9 cellular contexts compared by ENCODE assay signal in genomic region chr12:104604070-104604994, GRCh38.
DNase-seq lines count a peak whose midpoint lies in the region; ATAC-seq and TF ChIP-seq lines count a peak whose summit lies in the region.
"Had no signal": no experiment of that assay in that cellular context is flagged by ENCODE, and none has a peak within 500 bp of the region (broad histone marks: within the 10 kb centered on the region; RNA-seq: fewer than 3 reads in every experiment).

No MANE protein-coding gene starts in this region.

- H3K9me1 ChIP-seq in IMR-90 (ENCODE audit: insufficient read depth, low read length) = peaks cover 19% of the 10 kb centered on the region

- TF ChIP-seq RAD21 in IMR-90 (IDR thresholded peaks at IDR 0.05; ENCODE audit: low read length) = no peak

- peak overlapping the region; percentile 13; the same call in 1 of the 2 replicates for H3K18ac ChIP-seq in IMR-90 (ENCODE audit: low read depth, low read length)
- H3K18ac ChIP-seq in mesenchymal stem cell (ENCODE audit: low read depth in 1 of 2, low read length in 2 of 2) = peak overlapping the region; percentile 92 to 95

- H3K23ac ChIP-seq in IMR-90 (ENCODE audit: low read depth, low read length) (peak overlapping the region; percentile 80), mesenchymal stem cell (ENCODE audit: low read length in 2 of 2) (no peak overlapping the region)

- intact Hi-C loops in IMR-90 (cut with micrococcal nuclease) = no loop called here

- H3K36me3 ChIP-seq in DND-41 (ENCODE audit: insufficient read depth, low read length) (peaks cover 85% of the 10 kb centered on the region), IMR-90 (ENCODE audit: control insufficient read depth, insufficient read depth, low read length) (no peaks in the 10 kb centered on the region), mesenchymal stem cell (ENCODE audit: control insufficient read depth in 1 of 2, insufficient read depth in 2 of 2, low read depth in 1 of 2, low read length in 2 of 2) (no peaks in the 10 kb centered on the region)

- peak; percentile 31; the same call in 1 of the 3 replicates for ATAC-seq in DND-41 (ENCODE audit: insufficient read depth, low read depth)
- peak; percentile 77 for ATAC-seq in GM21717 (IDR thresholded peaks at IDR 0.05; ENCODE audit: unreplicated experiment)
- peak; percentile 98 for ATAC-seq in IMR-90 (ENCODE audit: low read depth)
- peak; percentile 76 to 77 for ATAC-seq in activated CD4-positive, CD25-positive, alpha-beta regulatory T cell treated with anti-CD3 and anti-CD28 coated beads, Interleukin-2, amount 50 U/mL, for 24 hours

- H3K9ac ChIP-seq in DND-41 (ENCODE audit: low read depth, low read length) = no peak overlapping the region
- H3K9ac ChIP-seq in IMR-90 (ENCODE audit: low read depth, low read length) = no peak overlapping the region
- peak overlapping the region; percentile 84 for H3K9ac ChIP-seq in mesenchymal stem cell (ENCODE audit: low read length)

- H3K27ac ChIP-seq in DND-41 (ENCODE audit: low read length) = no peak overlapping the region
- no peak overlapping the region; the same call in 1 of the 2 replicates for H3K27ac ChIP-seq in IMR-90 (ENCODE audit: insufficient read depth, low read length)
- H3K27ac ChIP-seq in mesenchymal stem cell (ENCODE audit: low read length, poor library complexity, severe bottlenecking) = peak overlapping the region; percentile 48
- H3K27ac ChIP-seq: VCaP had no signal

- H2BK12ac ChIP-seq in mesenchymal stem cell (ENCODE audit: low read length in 2 of 2) = peak overlapping the region; percentile 69 to 93

- H2AK9ac ChIP-seq in IMR-90 (replicated peaks; ENCODE audit: low read depth, low read length, poor library complexity) = peak overlapping the region; percentile 8

- in situ Hi-C loops in IMR-90 (cut with MboI; ENCODE audit: low sequenced_read_pairs) = no loop called here

- H4K20me1 ChIP-seq in DND-41 (ENCODE audit: insufficient read depth, low read length) (peaks cover 97% of the 10 kb centered on the region), IMR-90 (ENCODE audit: insufficient read depth, low read length) (peaks cover 7% of the 10 kb centered on the region; the same call in 1 of the 2 replicates)

- H3K14ac ChIP-seq in IMR-90 (replicated peaks; ENCODE audit: low read depth, low read length) (peak overlapping the region; percentile 84), mesenchymal stem cell (ENCODE audit: low read length in 2 of 2) (peak overlapping the region in 1 of 2 experiments; percentile 82)

- H2BK120ac ChIP-seq in IMR-90 (ENCODE audit: low read depth, low read length) (peak overlapping the region; percentile 95), mesenchymal stem cell (ENCODE audit: low read depth, low read length) (peak overlapping the region; percentile 73)

- no peak for TF ChIP-seq POLR2A in IMR-90 (IDR thresholded peaks at IDR 0.05; ENCODE audit: low read depth, low read length)

- H3K4me3 ChIP-seq in DND-41 (ENCODE audit: low read depth in 1 of 2, low read length in 2 of 2) (no peak overlapping the region), IMR-90 (ENCODE audit: insufficient read depth, low read depth, low read length) (no peak overlapping the region), mesenchymal stem cell (ENCODE audit: insufficient read depth in 1 of 2, low read depth in 1 of 2, low read length in 2 of 2) (peak overlapping the region in 1 of 2 experiments; percentile 66)

- no peak for DNase-seq in DND-41
- DNase-seq in IMR-90 = peak; percentile 96
- DNase-seq in effector CD4-positive, alpha-beta T cell = peak; percentile 13
- peak; percentile 99 for DNase-seq in mesenchymal stem cell
- peak; percentile 4 to 61 for DNase-seq in stimulated activated CD8-positive, alpha-beta memory T cell treated with anti-CD3 and anti-CD28 coated beads, Interleukin-7, amount 100 ng/mL, for 48 hours (ENCODE audit: extremely low read depth in 1 of 2, low read depth in 1 of 2)
- DNase-seq in NCI-H2107 treated with DMSO at 0.1 percent for 48 hours (lab: John Stamatoyannopoulos, UW; ENCODE audit: unreplicated experiment) = no peak

- H3K79me1 ChIP-seq in IMR-90 (ENCODE audit: low read depth in 1 of 2, low read length in 2 of 2) = peaks cover 0 to 4% of the 10 kb centered on the region in 2 experiments; a peak in 1 of 4 replicates
- H3K79me1 ChIP-seq in mesenchymal stem cell (replicated peaks; ENCODE audit: low read length, poor library complexity, severe bottlenecking) = no peaks in the 10 kb centered on the region

- dilution Hi-C loops in IMR-90 (cut with HindIII; ENCODE audit: low sequenced_read_pairs, unreplicated experiment) = no loop called here

- POLR2A ChIA-PET in IMR-90 (lab: Charles Lee; ENCODE audit: unreplicated experiment) = no interaction called here

- H3K79me2 ChIP-seq in DND-41 (ENCODE audit: insufficient read depth, low read length) = peaks cover 98% of the 10 kb centered on the region

- H3K56ac ChIP-seq in IMR-90 (ENCODE audit: extremely low read depth, insufficient read depth, low read length) = 0 out of 2 replicates have a peak overlapping the region, but pooled peaks have one; percentile 3

- CTCF ChIA-PET in IMR-90 (lab: Yijun Ruan, JAX) = interaction anchor here (0.5 to 1.5 kb wide), 5 partner anchors 16 to 499 kb away, joined by 3 to 5 read pairs (median 4); no protein-coding TSS in a partner anchor

- H2AFZ ChIP-seq in DND-41 (ENCODE audit: low read depth, low read length) = no peak overlapping the region
- peak overlapping the region; percentile 81 for H2AFZ ChIP-seq in IMR-90 (replicated peaks; ENCODE audit: low read length, poor library complexity)
- no peak overlapping the region for H2AFZ ChIP-seq in mesenchymal stem cell (ENCODE audit: low read depth, low read length)

- no peaks in the 10 kb centered on the region for H3K27me3 ChIP-seq in DND-41 (ENCODE audit: insufficient read depth, low read length, poor library complexity)
- H3K27me3 ChIP-seq in IMR-90 (ENCODE audit: control insufficient read depth, insufficient read depth, low read length) = no peaks in the 10 kb centered on the region
- peaks cover 0 to 8% of the 10 kb centered on the region in 2 experiments for H3K27me3 ChIP-seq in mesenchymal stem cell (ENCODE audit: control insufficient read depth in 1 of 2, insufficient read depth in 1 of 2, low read length in 2 of 2)

- H3K4me1 ChIP-seq in DND-41 (ENCODE audit: insufficient read depth, low read length) (no peaks in the 10 kb centered on the region; the same call in 1 of the 2 replicates), IMR-90 (ENCODE audit: control insufficient read depth, insufficient read depth, low read length) (peaks cover 7% of the 10 kb centered on the region), mesenchymal stem cell (ENCODE audit: control insufficient read depth, insufficient read depth, low read depth, low read length) (peaks cover 11% of the 10 kb centered on the region)

- H4K8ac ChIP-seq in IMR-90 (ENCODE audit: low read depth in 2 of 2, low read length in 2 of 2) (peak overlapping the region in 1 of 2 experiments; percentile 52; a peak in 1 of 4 replicates), mesenchymal stem cell (ENCODE audit: low read length) (peak overlapping the region; percentile 83)

- no TSS peak for BruUV-seq in IMR-90 (replicated peaks; lab: Mats Ljungman, UMichigan)

- peak overlapping the region; percentile 88 for H2BK20ac ChIP-seq in IMR-90 (ENCODE audit: low read depth, low read length)

- H2BK5ac ChIP-seq in IMR-90 (ENCODE audit: low read depth, low read length, poor library complexity, severe bottlenecking) = peak overlapping the region; percentile 59
- H2BK5ac ChIP-seq in mesenchymal stem cell (ENCODE audit: low read depth, low read length, poor library complexity, severe bottlenecking) = no peak overlapping the region

- no peak overlapping the region for H4K5ac ChIP-seq in IMR-90 (ENCODE audit: low read depth, low read length)

- H3K4me2 ChIP-seq in DND-41 (ENCODE audit: insufficient read depth, low read length) (no peak overlapping the region), IMR-90 (ENCODE audit: low read depth, low read length) (peak overlapping the region; percentile 65), mesenchymal stem cell (ENCODE audit: low read length, poor library complexity, severe bottlenecking) (no peak overlapping the region)

- TF ChIP-seq CTCF in DND-41 (IDR thresholded peaks at IDR 0.05; ENCODE audit: borderline replicate concordance, extremely low read depth, low read length, poor library complexity, severe bottlenecking) (no peak), IMR-90 (conservative IDR thresholded peaks at IDR 0.05; ENCODE audit: low read depth, low read length) (no peak)

- WGBS in IMR-90 (ENCODE audit: extremely low coverage in 2 of 2, insufficient read length in 1 of 2), 2 experiments = 50% methylated on average over 1 of the region's 10 CpGs; no CpG with 5 or more reads in 1 of the 2 experiments
- WGBS in mesenchymal stem cell = 1% methylated on average over 10 of the region's 10 CpGs

- H3K9me3 ChIP-seq in DND-41 (ENCODE audit: insufficient read depth, low read length, severe bottlenecking) = no peaks in the 10 kb centered on the region
- H3K9me3 ChIP-seq in IMR-90 (ENCODE audit: control insufficient read depth, insufficient read depth, low read length) = no peaks in the 10 kb centered on the region
- no peaks in the 10 kb centered on the region for H3K9me3 ChIP-seq in mesenchymal stem cell (ENCODE audit: control insufficient read depth, low read length)

- H4K91ac ChIP-seq in IMR-90 (ENCODE audit: insufficient read depth, low read depth, low read length) (peak overlapping the region; percentile 61), mesenchymal stem cell (ENCODE audit: low read length) (peak overlapping the region; percentile 70)

- H2AK5ac ChIP-seq in IMR-90 (ENCODE audit: low read depth, low read length) = peak overlapping the region; percentile 50; the same call in 1 of the 2 replicates
- H2AK5ac ChIP-seq in mesenchymal stem cell (ENCODE audit: low read length, severe bottlenecking) = no peak overlapping the region

- H3K4ac ChIP-seq in IMR-90 (ENCODE audit: low read depth, low read length) (peak overlapping the region; percentile 88), mesenchymal stem cell (ENCODE audit: low read depth in 1 of 2, low read length in 2 of 2) (peak overlapping the region; percentile 84 to 94)

- H2BK15ac ChIP-seq in IMR-90 (ENCODE audit: low read depth, low read length) = peak overlapping the region; percentile 19; the same call in 1 of the 3 replicates
- peak overlapping the region; percentile 4 for H2BK15ac ChIP-seq in mesenchymal stem cell (ENCODE audit: low read depth, poor library complexity, severe bottlenecking)

TF ChIP-seq in IMR-90, 13 proteins besides CTCF, POLR2A, EP300 and RAD21 (continues in another document):
- TF ChIP-seq ELK1 (IDR thresholded peaks at IDR 0.05; ENCODE audit: borderline replicate concordance, low read depth, low read length) (no peak), RFX5 (IDR thresholded peaks at IDR 0.05; ENCODE audit: low read depth, low read length) (no peak)

Comparison
In these comparisons a context has a peak if more than half of its experiments do, and no peak if none do; other contexts are left out.
1. ATAC-seq: peak in every context shown above with its lines; median percentile 98 in IMR-90; 77 in GM21717; 76 in activated CD4-positive, CD25-positive, alpha-beta regulatory T cell treated with anti-CD3 and anti-CD28 coated beads, Interleukin-2, amount 50 U/mL, for 24 hours; 31 in DND-41.
2. DNase-seq: peak in IMR-90 (single experiment), effector CD4-positive, alpha-beta T cell (single experiment), mesenchymal stem cell (single experiment) and stimulated activated CD8-positive, alpha-beta memory T cell treated with anti-CD3 and anti-CD28 coated beads, Interleukin-7, amount 100 ng/mL, for 48 hours (2 of 2); none in DND-41 (single experiment) and NCI-H2107 treated with DMSO at 0.1 percent for 48 hours (single experiment).